In the genomic region with DNA sequence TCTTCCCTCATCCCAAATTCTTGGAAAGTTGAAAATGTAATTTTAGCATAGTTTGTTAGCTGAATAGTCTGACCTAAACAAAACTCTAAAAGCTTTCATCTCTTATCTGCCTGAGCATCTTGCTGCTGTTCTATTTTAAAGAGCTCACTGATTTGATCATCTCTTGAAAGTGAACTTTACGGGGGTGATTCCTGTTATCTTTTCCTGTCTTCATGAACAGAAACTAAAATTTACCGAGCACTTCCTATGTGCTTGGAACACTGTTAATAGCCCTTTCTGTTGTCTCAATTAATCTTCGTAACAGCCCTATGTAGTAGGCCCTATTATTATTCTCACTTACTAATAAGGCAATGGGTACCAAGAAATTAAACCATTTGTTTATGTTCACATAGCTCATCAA, we compare ENCODE assay signal across 2 cellular contexts.
TF ChIP-seq lines count a peak whose summit lies in the region.

No MANE protein-coding gene starts in this region.

TF ChIP-seq in SK-N-SH, 30 proteins besides CTCF, POLR2A, EP300 and RAD21 (continued from another document):
- TF ChIP-seq TCF12 (IDR thresholded peaks at IDR 0.05) (0 out of 2 replicates have a peak, but pooled peaks have one; percentile 7), RCOR1 (IDR thresholded peaks at IDR 0.05; ENCODE audit: low read length) (peak; percentile 23; the same call in 1 of the 2 replicates), FOXM1 (IDR thresholded peaks at IDR 0.05; ENCODE audit: low read depth) (no peak)
TF ChIP-seq in SK-N-SH: peak in this region for 3.

TF ChIP-seq in GM12891, 5 proteins besides CTCF, POLR2A, EP300 and RAD21 (continued from another document):
- TF ChIP-seq TAF1 (IDR thresholded peaks at IDR 0.05; ENCODE audit: low read depth, low read length) = no peak
- no peak for TF ChIP-seq POU2F2 (IDR thresholded peaks at IDR 0.05; ENCODE audit: low read depth, low read length)
- no peak for TF ChIP-seq PAX5 (IDR thresholded peaks at IDR 0.05; ENCODE audit: insufficient read depth, low read length, severe bottlenecking)
